Comparison of ENCODE assay signal across 1 cellular context in the genomic region with DNA sequence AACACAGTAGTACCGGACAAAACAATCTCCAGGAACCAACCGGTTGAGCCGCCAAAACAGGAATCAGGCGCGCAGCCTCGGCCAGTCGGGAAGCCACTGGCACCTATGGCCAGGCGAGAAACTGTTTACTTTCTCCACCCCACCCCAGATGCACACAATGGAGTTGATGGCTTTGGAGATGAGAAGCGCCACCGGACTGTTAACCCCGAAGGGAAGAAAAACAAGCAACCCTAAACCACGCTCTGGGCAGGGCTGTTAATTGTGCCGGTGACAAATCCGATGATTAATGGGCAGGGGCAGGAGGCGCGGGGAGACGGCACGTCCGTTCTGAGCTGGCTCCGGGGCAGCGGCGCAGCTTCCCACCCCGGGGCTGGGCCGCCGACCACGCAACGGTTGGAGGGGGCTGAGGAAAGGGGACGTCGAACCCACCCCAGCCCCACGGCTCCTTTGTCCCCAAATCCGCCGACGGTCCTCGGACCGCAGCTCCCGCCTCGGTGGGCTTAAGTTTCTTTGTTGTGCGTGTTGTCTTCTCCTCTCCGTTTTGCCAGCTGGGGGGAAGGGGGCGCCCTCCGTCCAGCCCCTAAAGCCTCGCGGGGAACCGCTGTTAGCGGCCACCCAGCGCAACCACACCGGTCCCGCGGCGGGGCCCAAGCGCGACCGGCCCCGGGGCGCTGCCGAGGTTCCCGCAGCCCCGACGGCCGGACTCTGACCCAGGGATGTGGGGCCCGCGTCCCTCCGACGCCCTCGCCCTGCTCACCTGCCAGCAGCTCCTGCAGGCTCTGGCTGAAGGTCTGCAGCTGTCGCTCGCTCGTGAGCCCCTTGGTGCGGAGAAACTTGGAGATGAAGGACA.
TF ChIP-seq lines count a peak whose summit lies in the region.

No MANE protein-coding gene starts in this region.

TF ChIP-seq in HEK293, 187 proteins besides CTCF, POLR2A, EP300 and RAD21 (continued from another document and continues in another):
- TF ChIP-seq, protein P1, sequence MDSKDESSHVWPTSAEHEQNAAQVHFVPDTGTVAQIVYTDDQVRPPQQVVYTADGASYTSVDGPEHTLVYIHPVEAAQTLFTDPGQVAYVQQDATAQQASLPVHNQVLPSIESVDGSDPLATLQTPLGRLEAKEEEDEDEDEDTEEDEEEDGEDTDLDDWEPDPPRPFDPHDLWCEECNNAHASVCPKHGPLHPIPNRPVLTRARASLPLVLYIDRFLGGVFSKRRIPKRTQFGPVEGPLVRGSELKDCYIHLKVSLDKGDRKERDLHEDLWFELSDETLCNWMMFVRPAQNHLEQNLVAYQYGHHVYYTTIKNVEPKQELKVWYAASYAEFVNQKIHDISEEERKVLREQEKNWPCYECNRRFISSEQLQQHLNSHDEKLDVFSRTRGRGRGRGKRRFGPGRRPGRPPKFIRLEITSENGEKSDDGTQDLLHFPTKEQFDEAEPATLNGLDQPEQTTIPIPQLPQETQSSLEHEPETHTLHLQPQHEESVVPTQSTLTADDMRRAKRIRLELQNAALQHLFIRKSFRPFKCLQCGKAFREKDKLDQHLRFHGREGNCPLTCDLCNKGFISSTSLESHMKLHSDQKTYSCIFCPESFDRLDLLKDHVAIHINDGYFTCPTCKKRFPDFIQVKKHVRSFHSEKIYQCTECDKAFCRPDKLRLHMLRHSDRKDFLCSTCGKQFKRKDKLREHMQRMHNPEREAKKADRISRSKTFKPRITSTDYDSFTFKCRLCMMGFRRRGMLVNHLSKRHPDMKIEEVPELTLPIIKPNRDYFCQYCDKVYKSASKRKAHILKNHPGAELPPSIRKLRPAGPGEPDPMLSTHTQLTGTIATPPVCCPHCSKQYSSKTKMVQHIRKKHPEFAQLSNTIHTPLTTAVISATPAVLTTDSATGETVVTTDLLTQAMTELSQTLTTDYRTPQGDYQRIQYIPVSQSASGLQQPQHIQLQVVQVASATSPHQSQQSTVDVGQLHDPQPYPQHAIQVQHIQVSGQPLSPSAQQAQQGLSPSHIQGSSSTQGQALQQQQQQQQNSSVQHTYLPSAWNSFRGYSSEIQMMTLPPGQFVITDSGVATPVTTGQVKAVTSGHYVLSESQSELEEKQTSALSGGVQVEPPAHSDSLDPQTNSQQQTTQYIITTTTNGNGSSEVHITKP (tag by site-specific recombination; IDR thresholded peaks at IDR 0.05), result no peak
- TF ChIP-seq YY1 (tag by site-specific recombination; IDR thresholded peaks at IDR 0.05) (no peak), GLI4 (tag by site-specific recombination; IDR thresholded peaks at IDR 0.05) (no peak), SETDB1 (IDR thresholded peaks at IDR 0.05; ENCODE audit: insufficient read length, low read length) (no peak), KLF8 (tag by site-specific recombination; IDR thresholded peaks at IDR 0.05) (peak; percentile 67), ZNF266 (tag by site-specific recombination; IDR thresholded peaks at IDR 0.05; ENCODE audit: low read depth) (no peak), OSR2 (tag by site-specific recombination; IDR thresholded peaks at IDR 0.05) (peak; percentile 64), ZNF561 (tag by site-specific recombination; IDR thresholded peaks at IDR 0.05; ENCODE audit: borderline replicate concordance) (no peak), EGR2 (tag by site-specific recombination; IDR thresholded peaks at IDR 0.05; ENCODE audit: low read depth) (no peak), ZNF10 (tag by site-specific recombination; IDR thresholded peaks at IDR 0.05) (no peak; the same call in 1 of the 2 replicates), ZNF391 (tag by site-specific recombination; IDR thresholded peaks at IDR 0.05; ENCODE audit: borderline replicate concordance, low read depth) (no peak), ZNF629 (tag by site-specific recombination; IDR thresholded peaks at IDR 0.05) (peak; percentile 68), ZNF274 (IDR thresholded peaks at IDR 0.05; ENCODE audit: low read length) (no peak), ZNF274 (tag by site-specific recombination; IDR thresholded peaks at IDR 0.05; ENCODE audit: borderline replicate concordance) (no peak), KLF16 (tag by site-specific recombination; IDR thresholded peaks at IDR 0.05) (no peak), ZNF571 (tag by site-specific recombination; IDR thresholded peaks at IDR 0.05) (no peak), ZNF24 (tag by site-specific recombination; IDR thresholded peaks at IDR 0.05) (no peak), ZNF530 (tag by site-specific recombination; IDR thresholded peaks at IDR 0.05; ENCODE audit: low read depth) (no peak), ZNF792 (tag by site-specific recombination; IDR thresholded peaks at IDR 0.05) (peak; percentile 91), ZSCAN30 (tag by site-specific recombination; IDR thresholded peaks at IDR 0.05) (peak; percentile 75), ZNF701 (tag by site-specific recombination; IDR thresholded peaks at IDR 0.05) (no peak), ZNF423 (tag by site-specific recombination; IDR thresholded peaks at IDR 0.05) (no peak), ZNF776 (tag by site-specific recombination; IDR thresholded peaks at IDR 0.05; ENCODE audit: borderline replicate concordance) (no peak), ZNF112 (tag by site-specific recombination; IDR thresholded peaks at IDR 0.05) (no peak), ZNF324 (tag by site-specific recombination; IDR thresholded peaks at IDR 0.05) (no peak), ZNF473 (tag by site-specific recombination; IDR thresholded peaks at IDR 0.05) (no peak), ZNF785 (tag by site-specific recombination; IDR thresholded peaks at IDR 0.05) (no peak), YY2 (tag by site-specific recombination; IDR thresholded peaks at IDR 0.05) (no peak)
- TF ChIP-seq, protein P2, sequence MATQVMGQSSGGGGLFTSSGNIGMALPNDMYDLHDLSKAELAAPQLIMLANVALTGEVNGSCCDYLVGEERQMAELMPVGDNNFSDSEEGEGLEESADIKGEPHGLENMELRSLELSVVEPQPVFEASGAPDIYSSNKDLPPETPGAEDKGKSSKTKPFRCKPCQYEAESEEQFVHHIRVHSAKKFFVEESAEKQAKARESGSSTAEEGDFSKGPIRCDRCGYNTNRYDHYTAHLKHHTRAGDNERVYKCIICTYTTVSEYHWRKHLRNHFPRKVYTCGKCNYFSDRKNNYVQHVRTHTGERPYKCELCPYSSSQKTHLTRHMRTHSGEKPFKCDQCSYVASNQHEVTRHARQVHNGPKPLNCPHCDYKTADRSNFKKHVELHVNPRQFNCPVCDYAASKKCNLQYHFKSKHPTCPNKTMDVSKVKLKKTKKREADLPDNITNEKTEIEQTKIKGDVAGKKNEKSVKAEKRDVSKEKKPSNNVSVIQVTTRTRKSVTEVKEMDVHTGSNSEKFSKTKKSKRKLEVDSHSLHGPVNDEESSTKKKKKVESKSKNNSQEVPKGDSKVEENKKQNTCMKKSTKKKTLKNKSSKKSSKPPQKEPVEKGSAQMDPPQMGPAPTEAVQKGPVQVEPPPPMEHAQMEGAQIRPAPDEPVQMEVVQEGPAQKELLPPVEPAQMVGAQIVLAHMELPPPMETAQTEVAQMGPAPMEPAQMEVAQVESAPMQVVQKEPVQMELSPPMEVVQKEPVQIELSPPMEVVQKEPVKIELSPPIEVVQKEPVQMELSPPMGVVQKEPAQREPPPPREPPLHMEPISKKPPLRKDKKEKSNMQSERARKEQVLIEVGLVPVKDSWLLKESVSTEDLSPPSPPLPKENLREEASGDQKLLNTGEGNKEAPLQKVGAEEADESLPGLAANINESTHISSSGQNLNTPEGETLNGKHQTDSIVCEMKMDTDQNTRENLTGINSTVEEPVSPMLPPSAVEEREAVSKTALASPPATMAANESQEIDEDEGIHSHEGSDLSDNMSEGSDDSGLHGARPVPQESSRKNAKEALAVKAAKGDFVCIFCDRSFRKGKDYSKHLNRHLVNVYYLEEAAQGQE (tag by site-specific recombination; IDR thresholded peaks at IDR 0.05), result 0 out of 2 replicates have a peak, but pooled peaks have one; percentile 18
- TF ChIP-seq, protein P3, sequence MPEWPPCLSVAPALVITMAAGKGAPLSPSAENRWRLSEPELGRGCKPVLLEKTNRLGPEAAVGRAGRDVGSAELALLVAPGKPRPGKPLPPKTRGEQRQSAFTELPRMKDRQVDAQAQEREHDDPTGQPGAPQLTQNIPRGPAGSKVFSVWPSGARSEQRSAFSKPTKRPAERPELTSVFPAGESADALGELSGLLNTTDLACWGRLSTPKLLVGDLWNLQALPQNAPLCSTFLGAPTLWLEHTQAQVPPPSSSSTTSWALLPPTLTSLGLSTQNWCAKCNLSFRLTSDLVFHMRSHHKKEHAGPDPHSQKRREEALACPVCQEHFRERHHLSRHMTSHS (tag by site-specific recombination; IDR thresholded peaks at IDR 0.05), result no peak
- TF ChIP-seq, protein P4, sequence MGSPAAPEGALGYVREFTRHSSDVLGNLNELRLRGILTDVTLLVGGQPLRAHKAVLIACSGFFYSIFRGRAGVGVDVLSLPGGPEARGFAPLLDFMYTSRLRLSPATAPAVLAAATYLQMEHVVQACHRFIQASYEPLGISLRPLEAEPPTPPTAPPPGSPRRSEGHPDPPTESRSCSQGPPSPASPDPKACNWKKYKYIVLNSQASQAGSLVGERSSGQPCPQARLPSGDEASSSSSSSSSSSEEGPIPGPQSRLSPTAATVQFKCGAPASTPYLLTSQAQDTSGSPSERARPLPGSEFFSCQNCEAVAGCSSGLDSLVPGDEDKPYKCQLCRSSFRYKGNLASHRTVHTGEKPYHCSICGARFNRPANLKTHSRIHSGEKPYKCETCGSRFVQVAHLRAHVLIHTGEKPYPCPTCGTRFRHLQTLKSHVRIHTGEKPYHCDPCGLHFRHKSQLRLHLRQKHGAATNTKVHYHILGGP (tag by site-specific recombination; IDR thresholded peaks at IDR 0.05), result no peak
- TF ChIP-seq, protein P5, sequence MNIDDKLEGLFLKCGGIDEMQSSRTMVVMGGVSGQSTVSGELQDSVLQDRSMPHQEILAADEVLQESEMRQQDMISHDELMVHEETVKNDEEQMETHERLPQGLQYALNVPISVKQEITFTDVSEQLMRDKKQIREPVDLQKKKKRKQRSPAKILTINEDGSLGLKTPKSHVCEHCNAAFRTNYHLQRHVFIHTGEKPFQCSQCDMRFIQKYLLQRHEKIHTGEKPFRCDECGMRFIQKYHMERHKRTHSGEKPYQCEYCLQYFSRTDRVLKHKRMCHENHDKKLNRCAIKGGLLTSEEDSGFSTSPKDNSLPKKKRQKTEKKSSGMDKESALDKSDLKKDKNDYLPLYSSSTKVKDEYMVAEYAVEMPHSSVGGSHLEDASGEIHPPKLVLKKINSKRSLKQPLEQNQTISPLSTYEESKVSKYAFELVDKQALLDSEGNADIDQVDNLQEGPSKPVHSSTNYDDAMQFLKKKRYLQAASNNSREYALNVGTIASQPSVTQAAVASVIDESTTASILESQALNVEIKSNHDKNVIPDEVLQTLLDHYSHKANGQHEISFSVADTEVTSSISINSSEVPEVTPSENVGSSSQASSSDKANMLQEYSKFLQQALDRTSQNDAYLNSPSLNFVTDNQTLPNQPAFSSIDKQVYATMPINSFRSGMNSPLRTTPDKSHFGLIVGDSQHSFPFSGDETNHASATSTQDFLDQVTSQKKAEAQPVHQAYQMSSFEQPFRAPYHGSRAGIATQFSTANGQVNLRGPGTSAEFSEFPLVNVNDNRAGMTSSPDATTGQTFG (tag by site-specific recombination; IDR thresholded peaks at IDR 0.05; ENCODE audit: borderline replicate concordance), result no peak
- TF ChIP-seq, protein P6, sequence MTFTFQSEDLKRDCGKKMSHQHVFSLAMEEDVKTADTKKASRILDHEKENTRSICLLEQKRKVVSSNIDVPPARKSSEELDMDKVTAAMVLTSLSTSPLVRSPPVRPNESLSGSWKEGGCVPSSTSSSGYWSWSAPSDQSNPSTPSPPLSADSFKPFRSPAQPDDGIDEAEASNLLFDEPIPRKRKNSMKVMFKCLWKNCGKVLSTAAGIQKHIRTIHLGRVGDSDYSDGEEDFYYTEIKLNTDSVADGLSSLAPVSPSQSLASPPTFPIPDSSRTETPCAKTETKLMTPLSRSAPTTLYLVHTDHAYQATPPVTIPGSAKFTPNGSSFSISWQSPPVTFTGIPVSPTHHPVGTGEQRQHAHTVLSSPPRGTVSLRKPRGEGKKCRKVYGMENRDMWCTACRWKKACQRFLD (tag by site-specific recombination; IDR thresholded peaks at IDR 0.05), result no peak
- TF ChIP-seq, protein P7, sequence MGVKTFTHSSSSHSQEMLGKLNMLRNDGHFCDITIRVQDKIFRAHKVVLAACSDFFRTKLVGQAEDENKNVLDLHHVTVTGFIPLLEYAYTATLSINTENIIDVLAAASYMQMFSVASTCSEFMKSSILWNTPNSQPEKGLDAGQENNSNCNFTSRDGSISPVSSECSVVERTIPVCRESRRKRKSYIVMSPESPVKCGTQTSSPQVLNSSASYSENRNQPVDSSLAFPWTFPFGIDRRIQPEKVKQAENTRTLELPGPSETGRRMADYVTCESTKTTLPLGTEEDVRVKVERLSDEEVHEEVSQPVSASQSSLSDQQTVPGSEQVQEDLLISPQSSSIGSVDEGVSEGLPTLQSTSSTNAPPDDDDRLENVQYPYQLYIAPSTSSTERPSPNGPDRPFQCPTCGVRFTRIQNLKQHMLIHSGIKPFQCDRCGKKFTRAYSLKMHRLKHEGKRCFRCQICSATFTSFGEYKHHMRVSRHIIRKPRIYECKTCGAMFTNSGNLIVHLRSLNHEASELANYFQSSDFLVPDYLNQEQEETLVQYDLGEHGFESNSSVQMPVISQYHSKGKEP (tag by site-specific recombination; IDR thresholded peaks at IDR 0.05), result no peak
- TF ChIP-seq, protein P8, sequence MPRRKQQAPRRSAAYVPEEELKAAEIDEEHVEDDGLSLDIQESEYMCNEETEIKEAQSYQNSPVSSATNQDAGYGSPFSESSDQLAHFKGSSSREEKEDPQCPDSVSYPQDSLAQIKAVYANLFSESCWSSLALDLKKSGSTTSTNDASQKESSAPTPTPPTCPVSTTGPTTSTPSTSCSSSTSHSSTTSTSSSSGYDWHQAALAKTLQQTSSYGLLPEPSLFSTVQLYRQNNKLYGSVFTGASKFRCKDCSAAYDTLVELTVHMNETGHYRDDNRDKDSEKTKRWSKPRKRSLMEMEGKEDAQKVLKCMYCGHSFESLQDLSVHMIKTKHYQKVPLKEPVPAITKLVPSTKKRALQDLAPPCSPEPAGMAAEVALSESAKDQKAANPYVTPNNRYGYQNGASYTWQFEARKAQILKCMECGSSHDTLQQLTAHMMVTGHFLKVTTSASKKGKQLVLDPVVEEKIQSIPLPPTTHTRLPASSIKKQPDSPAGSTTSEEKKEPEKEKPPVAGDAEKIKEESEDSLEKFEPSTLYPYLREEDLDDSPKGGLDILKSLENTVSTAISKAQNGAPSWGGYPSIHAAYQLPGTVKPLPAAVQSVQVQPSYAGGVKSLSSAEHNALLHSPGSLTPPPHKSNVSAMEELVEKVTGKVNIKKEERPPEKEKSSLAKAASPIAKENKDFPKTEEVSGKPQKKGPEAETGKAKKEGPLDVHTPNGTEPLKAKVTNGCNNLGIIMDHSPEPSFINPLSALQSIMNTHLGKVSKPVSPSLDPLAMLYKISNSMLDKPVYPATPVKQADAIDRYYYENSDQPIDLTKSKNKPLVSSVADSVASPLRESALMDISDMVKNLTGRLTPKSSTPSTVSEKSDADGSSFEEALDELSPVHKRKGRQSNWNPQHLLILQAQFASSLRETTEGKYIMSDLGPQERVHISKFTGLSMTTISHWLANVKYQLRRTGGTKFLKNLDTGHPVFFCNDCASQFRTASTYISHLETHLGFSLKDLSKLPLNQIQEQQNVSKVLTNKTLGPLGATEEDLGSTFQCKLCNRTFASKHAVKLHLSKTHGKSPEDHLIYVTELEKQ (tag by site-specific recombination; IDR thresholded peaks at IDR 0.05; ENCODE audit: borderline replicate concordance), result peak; percentile 68
- TF ChIP-seq, protein P9, sequence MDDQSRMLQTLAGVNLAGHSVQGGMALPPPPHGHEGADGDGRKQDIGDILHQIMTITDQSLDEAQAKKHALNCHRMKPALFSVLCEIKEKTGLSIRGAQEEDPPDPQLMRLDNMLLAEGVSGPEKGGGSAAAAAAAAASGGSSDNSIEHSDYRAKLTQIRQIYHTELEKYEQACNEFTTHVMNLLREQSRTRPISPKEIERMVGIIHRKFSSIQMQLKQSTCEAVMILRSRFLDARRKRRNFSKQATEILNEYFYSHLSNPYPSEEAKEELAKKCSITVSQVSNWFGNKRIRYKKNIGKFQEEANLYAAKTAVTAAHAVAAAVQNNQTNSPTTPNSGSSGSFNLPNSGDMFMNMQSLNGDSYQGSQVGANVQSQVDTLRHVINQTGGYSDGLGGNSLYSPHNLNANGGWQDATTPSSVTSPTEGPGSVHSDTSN (CRISPR knock-in tag; IDR thresholded peaks at IDR 0.05), result no peak
